36 cellular contexts compared by ENCODE assay signal in genomic region chr22:36580846-36581245, GRCh38.
"Had no signal": no experiment of that assay in that cellular context is flagged by ENCODE, and none has a peak within 500 bp of the region (broad histone marks: within the 10 kb centered on the region; RNA-seq: fewer than 3 reads in every experiment).

No MANE protein-coding gene starts in this region.

- H2AFZ ChIP-seq: PC-9 had no signal

- H3K36me3 ChIP-seq: brain microvascular endothelial cell, WERI-Rb-1 had no signal

- FAIRE-seq: RCC 7860 had no signal

- H3K9me3 Mint-ChIP-seq: activated CD8-positive, alpha-beta T cell treated with anti-CD3 and anti-CD28 coated beads for 36 hours; activated T-helper 17 cell treated with anti-CD3 and anti-CD28 coated beads, Interleukin-2, amount 50 U/mL, for 72 hours had no signal

- DNase-seq: activated CD4-positive, alpha-beta T cell treated with anti-CD3 and anti-CD28 coated beads for 1 hour; activated CD4-positive, alpha-beta T cell treated with anti-CD3 and anti-CD28 coated beads for 48 hours; activated CD4-positive, CD25-positive, alpha-beta regulatory T cell; activated CD8-positive, alpha-beta T cell treated with anti-CD3 and anti-CD28 coated beads for 36 hours; activated effector memory CD4-positive, alpha-beta T cell treated with anti-CD3 and anti-CD28 coated beads, Interleukin-2, amount 50 U/mL, for 16 hours; activated naive CD4-positive, alpha-beta T cell; activated naive CD4-positive, alpha-beta T cell treated with anti-CD3 and anti-CD28 coated beads, Interleukin-2, amount 50 U/mL, for 16 hours; activated naive CD8-positive, alpha-beta T cell treated with anti-CD3 and anti-CD28 coated beads for 36 hours; activated T-cell treated with anti-CD3 and anti-CD28 coated beads, Interleukin-2, amount 50 U/mL, for 1 hour; activated T-cell treated with anti-CD3 and anti-CD28 coated beads, Interleukin-2, amount 50 U/mL, for 72 hours; amniotic stem cell; brain microvascular endothelial cell; MM.1S; MV-4-11; NCI-H1092; NCI-H1436 treated with DMSO at 0.1 percent for 48 hours; NCI-H1694 treated with DMSO at 0.1 percent for 48 hours; NCI-H2029 treated with DMSO at 0.1 percent for 48 hours; NCI-H2107; NCI-H2171; NCI-H510A; NCI-H526; NCI-H748 treated with DMSO at 0.1 percent for 48 hours; NK-92 treated with Interleukin-12 subunit alpha and Interleukin-12 subunit beta, amount 100 ng/mL, for 24 hours; PC-9; SIG-M5; SW 1271; T-helper 1 cell; T1000; WERI-Rb-1 had no signal

- H3K4me3 ChIP-seq: PC-9 had no signal

- H3K4me2 ChIP-seq: KMS-11, PC-9 had no signal

- ATAC-seq: activated CD8-positive, alpha-beta T cell treated with anti-CD3 and anti-CD28 coated beads for 36 hours; activated T-cell treated with anti-CD3 and anti-CD28 coated beads, Interleukin-2, amount 50 U/mL, for 72 hours; activated T-helper 17 cell treated with anti-CD3 and anti-CD28 coated beads, Interleukin-2, amount 50 U/mL, for 72 hours; Right ventricle myocardium inferior; SK-N-SH treated with all-trans-retinoic acid at 6 μM for 48 hours had no signal

- H3K4me3 Mint-ChIP-seq: activated CD8-positive, alpha-beta T cell treated with anti-CD3 and anti-CD28 coated beads for 36 hours; activated naive CD8-positive, alpha-beta T cell treated with anti-CD3 and anti-CD28 coated beads for 36 hours; activated T-cell treated with anti-CD3 and anti-CD28 coated beads, Interleukin-2, amount 50 U/mL, for 72 hours; activated T-helper 17 cell treated with anti-CD3 and anti-CD28 coated beads, Interleukin-2, amount 50 U/mL, for 72 hours had no signal

- H3K9ac ChIP-seq: KMS-11 had no signal

- H3K4me1 Mint-ChIP-seq: activated naive CD8-positive, alpha-beta T cell treated with anti-CD3 and anti-CD28 coated beads for 36 hours; activated T-helper 17 cell treated with anti-CD3 and anti-CD28 coated beads, Interleukin-2, amount 50 U/mL, for 72 hours had no signal

- H3K27ac ChIP-seq: brain microvascular endothelial cell, KMS-11, PC-9, RWPE1, WERI-Rb-1 had no signal

- H3K27ac Mint-ChIP-seq: activated CD8-positive, alpha-beta T cell treated with anti-CD3 and anti-CD28 coated beads for 36 hours; activated naive CD8-positive, alpha-beta T cell treated with anti-CD3 and anti-CD28 coated beads for 36 hours; activated T-cell treated with anti-CD3 and anti-CD28 coated beads, Interleukin-2, amount 50 U/mL, for 72 hours; activated T-helper 17 cell treated with anti-CD3 and anti-CD28 coated beads, Interleukin-2, amount 50 U/mL, for 72 hours had no signal
